ENCODE assay signal across 1 cellular context in the genomic region with DNA sequence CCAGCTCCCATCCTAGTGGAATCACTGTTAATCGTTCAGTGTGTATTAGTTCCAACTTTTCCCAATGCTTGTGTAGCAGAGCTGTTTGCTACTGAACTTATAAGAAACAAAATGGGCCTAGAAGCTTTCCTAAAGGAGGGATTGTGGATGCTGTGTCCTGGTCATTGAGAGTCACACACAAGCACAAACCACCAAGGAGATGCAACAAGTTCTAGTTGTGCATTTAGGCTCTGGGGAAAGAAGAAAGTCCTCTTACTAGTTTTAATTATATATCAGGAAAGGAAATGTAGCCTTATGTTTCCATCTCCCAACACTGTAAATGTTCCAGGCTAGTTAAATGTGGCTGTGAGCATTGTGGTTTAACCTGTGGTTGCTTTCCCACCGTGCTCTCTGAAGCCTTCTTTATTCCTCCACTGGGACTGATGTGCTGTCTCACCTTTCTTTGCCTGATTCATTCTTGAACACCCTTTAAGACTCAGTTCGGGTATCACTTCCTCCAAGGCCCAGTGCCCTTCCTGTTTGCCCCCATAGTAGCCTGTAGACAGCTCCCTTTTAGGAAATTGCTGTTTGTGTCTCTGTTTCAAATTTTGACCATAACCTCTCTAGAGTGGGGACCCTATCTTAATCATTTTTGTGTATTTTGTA.
A peak's percentile ranks its signal among the peaks of the same experiment; 100 is the strongest.
TF ChIP-seq lines count a peak whose summit lies in the region.

No MANE protein-coding gene starts in this region.

TF ChIP-seq in GM12878, 131 proteins besides CTCF, POLR2A, EP300 and RAD21 (continued from another document and continues in another):
- TF ChIP-seq SMAD1 (IDR thresholded peaks at IDR 0.05; ENCODE audit: low read depth, partially characterized antibody) (no peak), PAX5 (IDR thresholded peaks at IDR 0.05; ENCODE audit: borderline replicate concordance, low read depth, low read length) (peak; percentile 71; the same call in 1 of the 2 replicates), ZBED1 (IDR thresholded peaks at IDR 0.05; ENCODE audit: borderline replicate concordance) (peak; percentile 35; the same call in 1 of the 2 replicates), DPF2 (IDR thresholded peaks at IDR 0.05) (peak; percentile 93), STAT1 (conservative IDR thresholded peaks at IDR 0.05) (no peak), POLR2AphosphoS2 (IDR thresholded peaks at IDR 0.05; ENCODE audit: low read depth, low read length) (no peak), BCL11A (IDR thresholded peaks at IDR 0.05; ENCODE audit: low read depth, low read length) (peak; percentile 64), STAT3 (IDR thresholded peaks at IDR 0.05; ENCODE audit: low read depth, low read length) (no peak), RFX5 (IDR thresholded peaks at IDR 0.05; ENCODE audit: low read depth, low read length) (no peak), CEBPB (IDR thresholded peaks at IDR 0.05; ENCODE audit: borderline replicate concordance in 1 of 2, low read depth in 2 of 2, low read length in 2 of 2) (no peak), TCF12 (IDR thresholded peaks at IDR 0.05; ENCODE audit: low read depth, low read length) (0 out of 2 replicates have a peak, but pooled peaks have one; percentile 17), IKZF2 (IDR thresholded peaks at IDR 0.05) (peak; percentile 96 to 97), TARDBP (IDR thresholded peaks at IDR 0.05; ENCODE audit: borderline replicate concordance) (no peak), GABPA (IDR thresholded peaks at IDR 0.05; ENCODE audit: low read depth) (peak; percentile 77), TCF7 (IDR thresholded peaks at IDR 0.05; ENCODE audit: borderline replicate concordance) (no peak; the same call in 1 of the 2 replicates), ZBTB4 (CRISPR knock-in tag; IDR thresholded peaks at IDR 0.05) (no peak), PRDM15 (CRISPR knock-in tag; IDR thresholded peaks at IDR 0.05) (no peak), MYC (IDR thresholded peaks at IDR 0.05; ENCODE audit: insufficient read depth, insufficient read length, insufficient replicate concordance, low read length, severe bottlenecking) (no peak), SPI1 (IDR thresholded peaks at IDR 0.05; ENCODE audit: borderline replicate concordance, insufficient read depth, low read depth, low read length) (peak; percentile 95), HDGF (IDR thresholded peaks at IDR 0.05) (no peak), MEF2B (IDR thresholded peaks at IDR 0.05; ENCODE audit: partially characterized antibody, poor library complexity, severe bottlenecking) (peak; percentile 91), TCF3 (IDR thresholded peaks at IDR 0.05; ENCODE audit: borderline replicate concordance, insufficient read depth, low read depth, low read length) (no peak), TAF1 (IDR thresholded peaks at IDR 0.05; ENCODE audit: borderline replicate concordance, low read depth, low read length) (no peak), MEF2A (IDR thresholded peaks at IDR 0.05; ENCODE audit: insufficient read depth, low read depth, low read length) (peak; percentile 67; the same call in 1 of the 2 replicates), CREM (IDR thresholded peaks at IDR 0.05; ENCODE audit: low read depth) (peak; percentile 58; the same call in 1 of the 2 replicates), KAT2A (conservative IDR thresholded peaks at IDR 0.05; ENCODE audit: control insufficient read depth, low read depth, low read length) (no peak), IKZF1 (conservative IDR thresholded peaks at IDR 0.05) (peak; percentile 96), RELB (IDR thresholded peaks at IDR 0.05; ENCODE audit: low read depth) (peak; percentile 88), KDM1A (IDR thresholded peaks at IDR 0.05; ENCODE audit: borderline replicate concordance) (no peak), BACH1 (IDR thresholded peaks at IDR 0.05; ENCODE audit: borderline replicate concordance) (peak; percentile 86; the same call in 1 of the 2 replicates), SREBF2 (IDR thresholded peaks at IDR 0.05; ENCODE audit: low read length) (no peak), SIX5 (IDR thresholded peaks at IDR 0.05; ENCODE audit: low read depth, low read length, severe bottlenecking) (no peak), CREB1 (IDR thresholded peaks at IDR 0.05; ENCODE audit: low read depth) (no peak)
- TF ChIP-seq, protein P1, sequence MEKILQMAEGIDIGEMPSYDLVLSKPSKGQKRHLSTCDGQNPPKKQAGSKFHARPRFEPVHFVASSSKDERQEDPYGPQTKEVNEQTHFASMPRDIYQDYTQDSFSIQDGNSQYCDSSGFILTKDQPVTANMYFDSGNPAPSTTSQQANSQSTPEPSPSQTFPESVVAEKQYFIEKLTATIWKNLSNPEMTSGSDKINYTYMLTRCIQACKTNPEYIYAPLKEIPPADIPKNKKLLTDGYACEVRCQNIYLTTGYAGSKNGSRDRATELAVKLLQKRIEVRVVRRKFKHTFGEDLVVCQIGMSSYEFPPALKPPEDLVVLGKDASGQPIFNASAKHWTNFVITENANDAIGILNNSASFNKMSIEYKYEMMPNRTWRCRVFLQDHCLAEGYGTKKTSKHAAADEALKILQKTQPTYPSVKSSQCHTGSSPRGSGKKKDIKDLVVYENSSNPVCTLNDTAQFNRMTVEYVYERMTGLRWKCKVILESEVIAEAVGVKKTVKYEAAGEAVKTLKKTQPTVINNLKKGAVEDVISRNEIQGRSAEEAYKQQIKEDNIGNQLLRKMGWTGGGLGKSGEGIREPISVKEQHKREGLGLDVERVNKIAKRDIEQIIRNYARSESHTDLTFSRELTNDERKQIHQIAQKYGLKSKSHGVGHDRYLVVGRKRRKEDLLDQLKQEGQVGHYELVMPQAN (conservative IDR thresholded peaks at IDR 0.05): no peak
- TF ChIP-seq, protein P2, sequence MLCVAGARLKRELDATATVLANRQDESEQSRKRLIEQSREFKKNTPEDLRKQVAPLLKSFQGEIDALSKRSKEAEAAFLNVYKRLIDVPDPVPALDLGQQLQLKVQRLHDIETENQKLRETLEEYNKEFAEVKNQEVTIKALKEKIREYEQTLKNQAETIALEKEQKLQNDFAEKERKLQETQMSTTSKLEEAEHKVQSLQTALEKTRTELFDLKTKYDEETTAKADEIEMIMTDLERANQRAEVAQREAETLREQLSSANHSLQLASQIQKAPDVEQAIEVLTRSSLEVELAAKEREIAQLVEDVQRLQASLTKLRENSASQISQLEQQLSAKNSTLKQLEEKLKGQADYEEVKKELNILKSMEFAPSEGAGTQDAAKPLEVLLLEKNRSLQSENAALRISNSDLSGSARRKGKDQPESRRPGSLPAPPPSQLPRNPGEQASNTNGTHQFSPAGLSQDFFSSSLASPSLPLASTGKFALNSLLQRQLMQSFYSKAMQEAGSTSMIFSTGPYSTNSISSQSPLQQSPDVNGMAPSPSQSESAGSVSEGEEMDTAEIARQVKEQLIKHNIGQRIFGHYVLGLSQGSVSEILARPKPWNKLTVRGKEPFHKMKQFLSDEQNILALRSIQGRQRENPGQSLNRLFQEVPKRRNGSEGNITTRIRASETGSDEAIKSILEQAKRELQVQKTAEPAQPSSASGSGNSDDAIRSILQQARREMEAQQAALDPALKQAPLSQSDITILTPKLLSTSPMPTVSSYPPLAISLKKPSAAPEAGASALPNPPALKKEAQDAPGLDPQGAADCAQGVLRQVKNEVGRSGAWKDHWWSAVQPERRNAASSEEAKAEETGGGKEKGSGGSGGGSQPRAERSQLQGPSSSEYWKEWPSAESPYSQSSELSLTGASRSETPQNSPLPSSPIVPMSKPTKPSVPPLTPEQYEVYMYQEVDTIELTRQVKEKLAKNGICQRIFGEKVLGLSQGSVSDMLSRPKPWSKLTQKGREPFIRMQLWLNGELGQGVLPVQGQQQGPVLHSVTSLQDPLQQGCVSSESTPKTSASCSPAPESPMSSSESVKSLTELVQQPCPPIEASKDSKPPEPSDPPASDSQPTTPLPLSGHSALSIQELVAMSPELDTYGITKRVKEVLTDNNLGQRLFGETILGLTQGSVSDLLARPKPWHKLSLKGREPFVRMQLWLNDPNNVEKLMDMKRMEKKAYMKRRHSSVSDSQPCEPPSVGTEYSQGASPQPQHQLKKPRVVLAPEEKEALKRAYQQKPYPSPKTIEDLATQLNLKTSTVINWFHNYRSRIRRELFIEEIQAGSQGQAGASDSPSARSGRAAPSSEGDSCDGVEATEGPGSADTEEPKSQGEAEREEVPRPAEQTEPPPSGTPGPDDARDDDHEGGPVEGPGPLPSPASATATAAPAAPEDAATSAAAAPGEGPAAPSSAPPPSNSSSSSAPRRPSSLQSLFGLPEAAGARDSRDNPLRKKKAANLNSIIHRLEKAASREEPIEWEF (IDR thresholded peaks at IDR 0.05; ENCODE audit: insufficient replicate concordance, low read depth, low read length): no peak
- TF ChIP-seq, protein P3, sequence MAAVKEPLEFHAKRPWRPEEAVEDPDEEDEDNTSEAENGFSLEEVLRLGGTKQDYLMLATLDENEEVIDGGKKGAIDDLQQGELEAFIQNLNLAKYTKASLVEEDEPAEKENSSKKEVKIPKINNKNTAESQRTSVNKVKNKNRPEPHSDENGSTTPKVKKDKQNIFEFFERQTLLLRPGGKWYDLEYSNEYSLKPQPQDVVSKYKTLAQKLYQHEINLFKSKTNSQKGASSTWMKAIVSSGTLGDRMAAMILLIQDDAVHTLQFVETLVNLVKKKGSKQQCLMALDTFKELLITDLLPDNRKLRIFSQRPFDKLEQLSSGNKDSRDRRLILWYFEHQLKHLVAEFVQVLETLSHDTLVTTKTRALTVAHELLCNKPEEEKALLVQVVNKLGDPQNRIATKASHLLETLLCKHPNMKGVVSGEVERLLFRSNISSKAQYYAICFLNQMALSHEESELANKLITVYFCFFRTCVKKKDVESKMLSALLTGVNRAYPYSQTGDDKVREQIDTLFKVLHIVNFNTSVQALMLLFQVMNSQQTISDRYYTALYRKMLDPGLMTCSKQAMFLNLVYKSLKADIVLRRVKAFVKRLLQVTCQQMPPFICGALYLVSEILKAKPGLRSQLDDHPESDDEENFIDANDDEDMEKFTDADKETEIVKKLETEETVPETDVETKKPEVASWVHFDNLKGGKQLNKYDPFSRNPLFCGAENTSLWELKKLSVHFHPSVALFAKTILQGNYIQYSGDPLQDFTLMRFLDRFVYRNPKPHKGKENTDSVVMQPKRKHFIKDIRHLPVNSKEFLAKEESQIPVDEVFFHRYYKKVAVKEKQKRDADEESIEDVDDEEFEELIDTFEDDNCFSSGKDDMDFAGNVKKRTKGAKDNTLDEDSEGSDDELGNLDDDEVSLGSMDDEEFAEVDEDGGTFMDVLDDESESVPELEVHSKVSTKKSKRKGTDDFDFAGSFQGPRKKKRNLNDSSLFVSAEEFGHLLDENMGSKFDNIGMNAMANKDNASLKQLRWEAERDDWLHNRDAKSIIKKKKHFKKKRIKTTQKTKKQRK (IDR thresholded peaks at IDR 0.05; ENCODE audit: low read depth, low read length): no peak
